ENCODE assay signal across 22 cellular contexts in genomic region chr3:111961461-111962269, GRCh38. TPM values are rescaled to one million over a fixed set of nuclear protein-coding genes. Genes with fewer than 3 reads are reported as not detected.
A peak's percentile ranks its signal among the peaks of the same experiment; 100 is the strongest.
DNase-seq lines count a peak whose midpoint lies in the region; ATAC-seq, FAIRE-seq and TF ChIP-seq lines count a peak whose summit lies in the region.
"Had no signal": no experiment of that assay in that cellular context is flagged by ENCODE, and none has a peak within 500 bp of the region (broad histone marks: within the 10 kb centered on the region; RNA-seq: fewer than 3 reads in every experiment).

No MANE protein-coding gene starts in this region.

- H3K23ac ChIP-seq in trophoblast cell (ENCODE audit: low read length), result no peak overlapping the region

- no peak overlapping the region for H2BK12ac ChIP-seq in trophoblast cell (ENCODE audit: low read length)

- no peak overlapping the region for H3K4me3 ChIP-seq in smooth muscle cell
- H3K4me3 ChIP-seq in trophoblast cell (ENCODE audit: low read depth, low read length), result no peak overlapping the region
- no peak overlapping the region for H3K4me3 ChIP-seq in HepG2 (replicated peaks in 1 of 3; ENCODE audit: insufficient read depth in 1 of 3, low read depth in 2 of 3, low read length in 3 of 3)

- H3F3A ChIP-seq in smooth muscle cell (ENCODE audit: low read depth), result peaks cover 12% of the 10 kb centered on the region

- H4K12ac ChIP-seq in trophoblast cell (ENCODE audit: low read depth, low read length), result no peak overlapping the region

- H3K79me1 ChIP-seq in trophoblast cell (ENCODE audit: low read length), result no peaks in the 10 kb centered on the region

- FAIRE-seq in H54 (lab: Jason Lieb, UNC), result peak; percentile 82
- FAIRE-seq in HepG2 (lab: Jason Lieb, UNC), result no peak
- FAIRE-seq: G401.6 had no signal

- H3K4me1 ChIP-seq in smooth muscle cell (ENCODE audit: low read depth), result peaks cover 24% of the 10 kb centered on the region
- H3K4me1 ChIP-seq in trophoblast cell (ENCODE audit: control insufficient read depth in 1 of 2, insufficient read depth in 2 of 2, low read length in 2 of 2), result no peaks in the 10 kb centered on the region
- no peaks in the 10 kb centered on the region for H3K4me1 ChIP-seq in HepG2 (ENCODE audit: insufficient read depth, low read length)

- CTCF ChIA-PET in HepG2 (lab: Yijun Ruan, JAX; ENCODE audit: low intra/inter-chr PET ratio, low total read pairs), result no interaction called here

- H2AFZ ChIP-seq in smooth muscle cell (ENCODE audit: low read depth) (no peak overlapping the region), trophoblast cell (ENCODE audit: insufficient read depth, low read length, poor library complexity) (no peak overlapping the region), HepG2 (ENCODE audit: low read length) (no peak overlapping the region)

- no TSS peak for BruUV-seq in HepG2 (replicated peaks; lab: Mats Ljungman, UMichigan)

- H3K27ac ChIP-seq in smooth muscle cell (ENCODE audit: low read depth) (peak overlapping the region; percentile 97), trophoblast cell (ENCODE audit: low read depth, low read length) (no peak overlapping the region), HepG2 (ENCODE audit: extremely low read length, insufficient read depth, low read length) (no peak overlapping the region)

- no peaks in the 10 kb centered on the region for H3K27me3 ChIP-seq in smooth muscle cell (ENCODE audit: low read depth)
- H3K27me3 ChIP-seq in trophoblast cell (ENCODE audit: insufficient read depth, low read length), result no peaks in the 10 kb centered on the region
- no peaks in the 10 kb centered on the region for H3K27me3 ChIP-seq in HepG2 (ENCODE audit: control insufficient read depth in 1 of 2, insufficient read depth in 2 of 2, low read length in 2 of 2)

- no peak for TF ChIP-seq POLR2A in H54 (IDR thresholded peaks at IDR 0.05; ENCODE audit: low read depth, low read length)
- no peak for TF ChIP-seq POLR2A in HepG2 (IDR thresholded peaks at IDR 0.05; ENCODE audit: insufficient read depth in 1 of 2, low read depth in 2 of 2, low read length in 2 of 2)

- TF ChIP-seq EP300 in HepG2 (IDR thresholded peaks at IDR 0.05; ENCODE audit: low read depth in 2 of 2, low read length in 2 of 2) (no peak), HepG2 (CRISPR knock-in tag; IDR thresholded peaks at IDR 0.05; ENCODE audit: borderline replicate concordance) (no peak)

- no peak overlapping the region for H3K18ac ChIP-seq in trophoblast cell (ENCODE audit: low read length)

- H4K20me1 ChIP-seq in smooth muscle cell (ENCODE audit: low read depth) (no peaks in the 10 kb centered on the region), HepG2 (ENCODE audit: insufficient read depth, low read length) (no peaks in the 10 kb centered on the region)

- intact Hi-C loops in HepG2 (cut with micrococcal nuclease; ENCODE audit: unreplicated experiment), result no loop called here

- DNase-seq in H54 (ENCODE audit: insufficient read length, low spot score), result no peak
- peak; percentile 11 for DNase-seq in SK-N-DZ (ENCODE audit: low spot score)
- DNase-seq in fibroblast of peridontal ligament (ENCODE audit: extremely low read depth), result peak; percentile 45
- no peak for DNase-seq in smooth muscle cell (lab: John Stamatoyannopoulos, UW; ENCODE audit: unreplicated experiment)
- DNase-seq in trophoblast cell, result no peak
- DNase-seq in HepG2 (ENCODE audit: low spot score), result no peak
- no peak for DNase-seq in NK-92 treated with Interleukin-12 subunit alpha and Interleukin-12 subunit beta, amount 100 ng/mL, for 24 hours (lab: John Stamatoyannopoulos, UW)
- DNase-seq in EL, result no peak
- DNase-seq: activated CD4-positive, alpha-beta memory T cell treated with anti-CD3 and anti-CD28 coated beads for 36 hours; activated CD4-positive, CD25-positive, alpha-beta regulatory T cell; activated effector memory CD4-positive, alpha-beta T cell treated with Interleukin-2 at 50 U/mL for 16 hours; activated naive CD8-positive, alpha-beta T cell treated with anti-CD3 and anti-CD28 coated beads, Interleukin-2, amount 10 ng/mL, durations not matched to agents 7 days and 5 days; CD4-positive, alpha-beta T cell; DMS 273 treated with DMSO at 0.1 percent for 48 hours; effector memory CD8-positive, alpha-beta T cell; NCI-H1417 treated with DMSO at 0.1 percent for 48 hours; NCI-H524 treated with DMSO at 0.1 percent for 48 hours; nephron progenitor cell; T1000 had no signal

- no peak overlapping the region for H3K14ac ChIP-seq in trophoblast cell (ENCODE audit: low read length)

- H2BK5ac ChIP-seq in trophoblast cell (ENCODE audit: low read depth, low read length, poor library complexity), result no peak overlapping the region

- no peaks in the 10 kb centered on the region for H3K9me3 ChIP-seq in smooth muscle cell (replicated peaks; ENCODE audit: low read depth)
- H3K9me3 ChIP-seq in trophoblast cell (ENCODE audit: insufficient read depth, low read depth, low read length), result no peaks in the 10 kb centered on the region
- H3K9me3 ChIP-seq in HepG2 (ENCODE audit: low read length), result no peaks in the 10 kb centered on the region

- no peak overlapping the region for H4K91ac ChIP-seq in trophoblast cell (ENCODE audit: low read depth, low read length)

- TF ChIP-seq RAD21 in HepG2 (CRISPR knock-in tag; IDR thresholded peaks at IDR 0.05), result no peak

- ATAC-seq in HepG2, result no peak
- ATAC-seq: effector memory CD8-positive, alpha-beta T cell; left lobe of liver had no signal

- TF ChIP-seq CTCF in smooth muscle cell (IDR thresholded peaks at IDR 0.05; ENCODE audit: borderline replicate concordance, insufficient read depth, poor library complexity, severe bottlenecking) (no peak), HepG2 (CRISPR knock-in tag; IDR thresholded peaks at IDR 0.05) (no peak)

- H3K36me3 ChIP-seq in smooth muscle cell (ENCODE audit: low read depth) (no peaks in the 10 kb centered on the region), trophoblast cell (ENCODE audit: control insufficient read depth in 1 of 2, insufficient read depth in 2 of 2, low read length in 2 of 2) (peaks cover 7 to 15% of the 10 kb centered on the region in 2 experiments), HepG2 (replicated peaks in 1 of 2; ENCODE audit: control insufficient read depth in 1 of 2, insufficient read depth in 2 of 2, low read length in 2 of 2) (peaks cover 1 to 6% of the 10 kb centered on the region in 2 experiments; a peak in 2 of 5 replicates)

- H3K4ac ChIP-seq in trophoblast cell (ENCODE audit: low read depth, low read length), result no peak overlapping the region

- H3K79me2 ChIP-seq in smooth muscle cell (ENCODE audit: low read depth), result peaks cover 4% of the 10 kb centered on the region
- H3K79me2 ChIP-seq in trophoblast cell (ENCODE audit: control insufficient read depth, insufficient read depth, low read length, poor library complexity), result no peaks in the 10 kb centered on the region
- H3K79me2 ChIP-seq in HepG2 (ENCODE audit: insufficient read depth, low read length), result no peaks in the 10 kb centered on the region

- 71% methylated on average over 5 of the region's 5 CpGs for WGBS in smooth muscle cell (ENCODE audit: low lambda C conversion rate)
- no CpG with 5 or more reads among the region's 5 CpGs for WGBS in trophoblast cell (ENCODE audit: extremely low coverage, insufficient coverage, insufficient read length)
- 99% methylated on average over 5 of the region's 5 CpGs for WGBS in HepG2 (ENCODE audit: low lambda C conversion rate)

- H4K8ac ChIP-seq in trophoblast cell (ENCODE audit: low read depth, low read length), result no peak overlapping the region

- no peak overlapping the region for H2AK5ac ChIP-seq in trophoblast cell (ENCODE audit: low read length)

- H3K9ac ChIP-seq in smooth muscle cell (ENCODE audit: low read depth), result no peak overlapping the region
- no peak overlapping the region for H3K9ac ChIP-seq in trophoblast cell (ENCODE audit: low read length)
- no peak overlapping the region for H3K9ac ChIP-seq in HepG2 (ENCODE audit: insufficient read depth, low read depth, low read length)

- in situ Hi-C loops in HepG2 (cut with HindIII; ENCODE audit: extremely low pct_ligation_motif_present, low pct_unique_long_range_greater_than_20kb), result no loop called here

- POLR2A ChIA-PET in HepG2 (lab: Yijun Ruan, JAX), result no interaction called here

- H3K4me2 ChIP-seq in smooth muscle cell (no peak overlapping the region), trophoblast cell (ENCODE audit: low read length) (no peak overlapping the region), HepG2 (ENCODE audit: low read depth, low read length) (no peak overlapping the region)

- H2BK120ac ChIP-seq in trophoblast cell (ENCODE audit: insufficient read depth, low read length, poor library complexity), result no peak overlapping the region

RNA-seq across cellular contexts. Expression of gene ABHD10, which starts 17.2 kb away (rescaled TPM):
- polyA plus RNA-seq in SK-N-DZ (2014; cell fraction: cytosol; rRNA removed), result 38.3 and 42.9 TPM in 2 replicates
- 44.0 and 56.2 TPM in 2 replicates for polyA plus RNA-seq in SK-N-DZ (2014; cell fraction: nucleus; rRNA removed)
- 44.9 and 69.1 TPM in 2 replicates for total RNA-seq in smooth muscle cell
- 39.2 and 44.1 TPM in 2 replicates for polyA plus RNA-seq in smooth muscle cell
- 10.6 and 11.7 TPM in 2 replicates for polyA plus RNA-seq in trophoblast cell (2013)
- total RNA-seq in HepG2 (2016; rRNA removed; fragmentation: Illumina TruSeq; extraction: Trizol), result 50.2 and 84.8 TPM in 2 replicates
- 3.8 and 4.5 TPM in 2 replicates for total RNA-seq in HepG2 (2016; cell fraction: cytosol; rRNA removed; fragmentation: Illumina TruSeq; extraction: Trizol; ENCODE audit: low read depth)
- total RNA-seq in HepG2 (2016; cell fraction: insoluble cytoplasmic fraction; rRNA removed; fragmentation: Illumina TruSeq; extraction: Trizol), result 50.2 and 84.9 TPM in 2 replicates
- total RNA-seq in HepG2 (2016; cell fraction: membrane; rRNA removed; fragmentation: Illumina TruSeq; extraction: Trizol), result 13.5 and 16.1 TPM in 2 replicates
- 27.8 and 30.5 TPM in 2 replicates for total RNA-seq in HepG2 (2016; cell fraction: nucleus; rRNA removed; fragmentation: Illumina TruSeq; extraction: Trizol)
- 16.7 and 22.8 TPM in 2 replicates for polyA plus RNA-seq in HepG2 (2011; rRNA removed)
- polyA plus RNA-seq in HepG2 (2011; cell fraction: cytosol; rRNA removed), result 9.7 and 13.8 TPM in 2 replicates
- 7.1 and 8.8 TPM in 2 replicates for polyA plus RNA-seq in HepG2 (2011; cell fraction: nucleus; rRNA removed)
- polyA plus RNA-seq in HepG2 (2012), result 16.3 and 20.8 TPM in 2 replicates
- 2.6 and 3.0 TPM in 2 replicates for polyA plus RNA-seq in HepG2 (2016; cell fraction: cytosol; fragmentation: Illumina TruSeq; extraction: Trizol; ENCODE audit: low read depth)
- 62.4 and 64.2 TPM in 2 replicates for polyA plus RNA-seq in HepG2 (2016; cell fraction: insoluble cytoplasmic fraction; fragmentation: Illumina TruSeq; extraction: Trizol; ENCODE audit: low read depth)
- polyA plus RNA-seq in HepG2 (2016; cell fraction: membrane; fragmentation: Illumina TruSeq; extraction: Trizol; ENCODE audit: low read depth), result 7.6 and 8.6 TPM in 2 replicates
- polyA plus RNA-seq in HepG2 (2016; cell fraction: nucleus; fragmentation: Illumina TruSeq; extraction: Trizol; ENCODE audit: insufficient read depth, low read depth), result 33.2 and 36.3 TPM in 2 replicates
- 18.4 and 19.3 TPM in 2 replicates for polyA minus RNA-seq in HepG2 (2011; rRNA and poly(A)+ RNA removed; ENCODE audit: low replicate concordance)
- polyA minus RNA-seq in HepG2 (2011; cell fraction: cytosol; rRNA and poly(A)+ RNA removed), result 20.8 and 25.8 TPM in 2 replicates
- 22.8 and 24.7 TPM in 2 replicates for polyA minus RNA-seq in HepG2 (2011; cell fraction: nucleus; rRNA and poly(A)+ RNA removed)

RNA-seq across cellular contexts. Expression of gene TAGLN3, which starts 37.1 kb away (rescaled TPM):
- polyA plus RNA-seq in SK-N-DZ (2014; cell fraction: cytosol; rRNA removed), result 86.9 and 96.1 TPM in 2 replicates
- polyA plus RNA-seq in SK-N-DZ (2014; cell fraction: nucleus; rRNA removed), result 89.6 and 99.2 TPM in 2 replicates
- total RNA-seq in smooth muscle cell, result 1.5 and 2.1 TPM in 2 replicates
- polyA plus RNA-seq in smooth muscle cell, result 0.97 and 2.5 TPM in 2 replicates
- 0.10 TPM in 1 of 2 replicates, not detected in the other for polyA plus RNA-seq in trophoblast cell (2013)
- 0.80 and 0.91 TPM in 2 replicates for total RNA-seq in HepG2 (2016; rRNA removed; fragmentation: Illumina TruSeq; extraction: Trizol)
- total RNA-seq in HepG2 (2016; cell fraction: cytosol; rRNA removed; fragmentation: Illumina TruSeq; extraction: Trizol; ENCODE audit: low read depth), result 0.40 and 0.71 TPM in 2 replicates
- 0.43 and 0.77 TPM in 2 replicates for total RNA-seq in HepG2 (2016; cell fraction: insoluble cytoplasmic fraction; rRNA removed; fragmentation: Illumina TruSeq; extraction: Trizol)
- total RNA-seq in HepG2 (2016; cell fraction: membrane; rRNA removed; fragmentation: Illumina TruSeq; extraction: Trizol), result 0.34 and 0.86 TPM in 2 replicates
- not detected in 2 replicates for total RNA-seq in HepG2 (2016; cell fraction: nucleus; rRNA removed; fragmentation: Illumina TruSeq; extraction: Trizol)
- polyA plus RNA-seq in HepG2 (2011; rRNA removed), result 0.51 and 0.60 TPM in 2 replicates
- polyA plus RNA-seq in HepG2 (2011; cell fraction: cytosol; rRNA removed), result 0.35 and 0.43 TPM in 2 replicates
- 0.45 and 0.47 TPM in 2 replicates for polyA plus RNA-seq in HepG2 (2011; cell fraction: nucleus; rRNA removed)
- not detected in 2 replicates for polyA plus RNA-seq in HepG2 (2012)
- 0.47 and 0.54 TPM in 2 replicates for polyA plus RNA-seq in HepG2 (2016; cell fraction: cytosol; fragmentation: Illumina TruSeq; extraction: Trizol; ENCODE audit: low read depth)
- polyA plus RNA-seq in HepG2 (2016; cell fraction: insoluble cytoplasmic fraction; fragmentation: Illumina TruSeq; extraction: Trizol; ENCODE audit: low read depth), result 0.81 and 0.86 TPM in 2 replicates
- polyA plus RNA-seq in HepG2 (2016; cell fraction: membrane; fragmentation: Illumina TruSeq; extraction: Trizol; ENCODE audit: low read depth), result 0.52 and 0.73 TPM in 2 replicates
- 0.87 TPM in 1 of 2 replicates, not detected in the other for polyA plus RNA-seq in HepG2 (2016; cell fraction: nucleus; fragmentation: Illumina TruSeq; extraction: Trizol; ENCODE audit: insufficient read depth, low read depth)
- polyA minus RNA-seq in HepG2 (2011; rRNA and poly(A)+ RNA removed; ENCODE audit: low replicate concordance), result 0.44 TPM in 1 of 2 replicates, not detected in the other
- not detected in 2 replicates for polyA minus RNA-seq in HepG2 (2011; cell fraction: cytosol; rRNA and poly(A)+ RNA removed)
- polyA minus RNA-seq in HepG2 (2011; cell fraction: nucleus; rRNA and poly(A)+ RNA removed), result not detected in 2 replicates
- total RNA-seq: activated naive CD8-positive, alpha-beta T cell treated with anti-CD3 and anti-CD28 coated beads, Interleukin-2, amount 10 ng/mL, durations not matched to agents 7 days and 5 days; left lobe of liver; subcutaneous adipose tissue had no signal

Comparison
In these comparisons a context has a peak if more than half of its experiments do, and no peak if none do; other contexts are left out.
1. DNase-seq: peak in SK-N-DZ (single experiment) and fibroblast of peridontal ligament (single experiment); none in H54 (single experiment), smooth muscle cell (single experiment), trophoblast cell (0 of 2), HepG2 (single experiment), NK-92 treated with Interleukin-12 subunit alpha and Interleukin-12 subunit beta, amount 100 ng/mL, for 24 hours (single experiment) and EL (single experiment).